Comparison of ENCODE assay signal across 20 cellular contexts in genomic region chr11:18315893-18316292, GRCh38. TPM values are rescaled to one million over a fixed set of nuclear protein-coding genes. Genes with fewer than 3 reads are reported as not detected.
DNase-seq lines count a peak whose midpoint lies in the region; ATAC-seq, FAIRE-seq and TF ChIP-seq lines count a peak whose summit lies in the region.
"Had no signal": no experiment of that assay in that cellular context is flagged by ENCODE, and none has a peak within 500 bp of the region (broad histone marks: within the 10 kb centered on the region; RNA-seq: fewer than 3 reads in every experiment).

No MANE protein-coding gene starts in this region.

- TF ChIP-seq CTCF in HepG2 (CRISPR knock-in tag; IDR thresholded peaks at IDR 0.05) (no peak), right lobe of liver (IDR thresholded peaks at IDR 0.05) (no peak), ascending aorta (IDR thresholded peaks at IDR 0.05) (no peak), nephron progenitor cell (IDR thresholded peaks at IDR 0.05) (no peak), GM13977 (IDR thresholded peaks at IDR 0.05; ENCODE audit: extremely low read depth, insufficient read depth, missing control alignments) (no peak)

- TF ChIP-seq POLR2A in HepG2 (IDR thresholded peaks at IDR 0.05; ENCODE audit: insufficient read depth in 1 of 2, low read depth in 2 of 2, low read length in 2 of 2), result no peak
- TF ChIP-seq POLR2A in right lobe of liver (IDR thresholded peaks at IDR 0.05), result no peak

- peak overlapping the region; percentile 83 for H3K27ac Mint-ChIP-seq in nephron progenitor cell
- no peak overlapping the region for H3K27ac Mint-ChIP-seq in stimulated activated memory B cell treated with anti-CD40 and anti-IgM and Interleukin-4, amounts not matched to agents 10 μg/mL and 1 μg/mL and 100 μg/mL, for 72 hours

- H3K9ac ChIP-seq in HepG2 (ENCODE audit: insufficient read depth, low read depth, low read length), result no peak overlapping the region

- H3K4me3 ChIP-seq in HepG2 (replicated peaks in 1 of 3; ENCODE audit: insufficient read depth in 1 of 3, low read depth in 2 of 3, low read length in 3 of 3), result no peak overlapping the region
- no peak overlapping the region for H3K4me3 ChIP-seq in right lobe of liver
- H3K4me3 ChIP-seq in ascending aorta, result no peak overlapping the region
- H3K4me3 ChIP-seq in aorta (ENCODE audit: low read length in 2 of 2), result no peak overlapping the region

- H3K4me1 Mint-ChIP-seq in nephron progenitor cell, result peaks cover 20% of the 10 kb centered on the region
- peaks cover 49% of the 10 kb centered on the region for H3K4me1 Mint-ChIP-seq in stimulated activated memory B cell treated with anti-CD40 and anti-IgM and Interleukin-4, amounts not matched to agents 10 μg/mL and 1 μg/mL and 100 μg/mL, for 72 hours

- H3K27me3 Mint-ChIP-seq in nephron progenitor cell (ENCODE audit: low read depth, poor library complexity), result no peaks in the 10 kb centered on the region
- no peaks in the 10 kb centered on the region for H3K27me3 Mint-ChIP-seq in stimulated activated memory B cell treated with anti-CD40 and anti-IgM and Interleukin-4, amounts not matched to agents 10 μg/mL and 1 μg/mL and 100 μg/mL, for 72 hours
- H3K27me3 Mint-ChIP-seq: CD4-positive, CD25-positive, alpha-beta regulatory T cell had no signal

- no peak overlapping the region for H3K4me3 Mint-ChIP-seq in nephron progenitor cell
- H3K4me3 Mint-ChIP-seq in stimulated activated memory B cell treated with anti-CD40 and anti-IgM and Interleukin-4, amounts not matched to agents 10 μg/mL and 1 μg/mL and 100 μg/mL, for 72 hours, result no peak overlapping the region
- H3K4me3 Mint-ChIP-seq: CD4-positive, CD25-positive, alpha-beta regulatory T cell had no signal

- H2AFZ ChIP-seq in HepG2 (ENCODE audit: low read length), result no peak overlapping the region

- CTCF ChIA-PET in HepG2 (lab: Yijun Ruan, JAX; ENCODE audit: low intra/inter-chr PET ratio, low total read pairs), result no interaction called here

- H3K27ac ChIP-seq in HepG2 (ENCODE audit: extremely low read length, insufficient read depth, low read length) (no peak overlapping the region), right lobe of liver (no peak overlapping the region), ascending aorta (peak overlapping the region; percentile 86 to 90), aorta (ENCODE audit: low read depth in 1 of 2, low read length in 2 of 2) (peak overlapping the region; percentile 12 to 62), caudate nucleus (ENCODE audit: low read depth, low read length) (no peak overlapping the region)

- peaks cover 42% of the 10 kb centered on the region for H3K79me2 ChIP-seq in HepG2 (ENCODE audit: insufficient read depth, low read length)

- FAIRE-seq in HepG2 (lab: Jason Lieb, UNC), result no peak
- FAIRE-seq: A204.1 had no signal

- H3K27me3 ChIP-seq in HepG2 (ENCODE audit: control insufficient read depth in 1 of 2, insufficient read depth in 2 of 2, low read length in 2 of 2) (no peaks in the 10 kb centered on the region), right lobe of liver (no peaks in the 10 kb centered on the region), ascending aorta (no peaks in the 10 kb centered on the region), aorta (ENCODE audit: control insufficient read depth in 1 of 2, insufficient read depth in 2 of 2, low read length in 1 of 2) (no peaks in the 10 kb centered on the region)
- H3K27me3 ChIP-seq: BE2C had no signal

- H3K9me3 ChIP-seq in HepG2 (ENCODE audit: low read length), result no peaks in the 10 kb centered on the region
- no peaks in the 10 kb centered on the region for H3K9me3 ChIP-seq in right lobe of liver
- no peaks in the 10 kb centered on the region for H3K9me3 ChIP-seq in ascending aorta
- H3K9me3 ChIP-seq in aorta (ENCODE audit: control insufficient read depth, low read length), result no peaks in the 10 kb centered on the region
- H3K9me3 ChIP-seq: BE2C, Caco-2 had no signal

- no TSS peak for BruUV-seq in HepG2 (replicated peaks; lab: Mats Ljungman, UMichigan)

- ATAC-seq in HepG2 (no peak), right lobe of liver (no peak), aorta (ENCODE audit: low FRiP score) (no peak)
- no peak for ATAC-seq in stimulated activated memory B cell treated with anti-CD40 and anti-IgM and Interleukin-4, amounts not matched to agents 10 μg/mL and 1 μg/mL and 100 μg/mL, for 72 hours
- ATAC-seq: HCT116 had no signal

- DNase-seq in HepG2 (ENCODE audit: low spot score), result no peak
- no peak for DNase-seq in right lobe of liver
- no peak for DNase-seq in ascending aorta (ENCODE audit: low spot score in 2 of 2)
- no peak for DNase-seq in nephron progenitor cell
- DNase-seq in aorta, result no peak
- DNase-seq in GM13977 (ENCODE audit: low spot score), result no peak
- no peak for DNase-seq in caudate nucleus (lab: John Stamatoyannopoulos, UW)
- DNase-seq: ACHN; BE2C; C1 segment of cervical spinal cord; Caco-2; CD4-positive, CD25-positive, alpha-beta regulatory T cell; DMS153; DMS79 treated with DMSO at 0.1 percent for 48 hours; GF-D8; GOT3; H7 had no signal

- TF ChIP-seq EP300 in HepG2 (IDR thresholded peaks at IDR 0.05; ENCODE audit: low read depth in 2 of 2, low read length in 2 of 2) (no peak), HepG2 (CRISPR knock-in tag; IDR thresholded peaks at IDR 0.05; ENCODE audit: borderline replicate concordance) (no peak)

- intact Hi-C loops in HepG2 (cut with micrococcal nuclease; ENCODE audit: unreplicated experiment) (no loop called here), right lobe of liver (cut with DNase I) (no loop called here), ascending aorta (cut with DNase I) (loop anchor here (10.0 kb wide), 1 partner anchor 331 kb away; no protein-coding TSS in a partner anchor), aorta (cut with DNase I) (no loop called here)

- no peaks in the 10 kb centered on the region for H4K20me1 ChIP-seq in HepG2 (ENCODE audit: insufficient read depth, low read length)

- no peak overlapping the region for H3K4me2 ChIP-seq in HepG2 (ENCODE audit: low read depth, low read length)

- H3K4me1 ChIP-seq in HepG2 (ENCODE audit: insufficient read depth, low read length) (peaks cover 40% of the 10 kb centered on the region), right lobe of liver (peaks cover 0 to 19% (median 7%) of the 10 kb centered on the region in 4 donors), ascending aorta (peaks cover 16 to 50% of the 10 kb centered on the region in 2 donors), aorta (ENCODE audit: control insufficient read depth in 1 of 2, insufficient read depth in 2 of 2, low read length in 2 of 2) (peaks cover 6% of the 10 kb centered on the region in 2 donors)
- H3K4me1 ChIP-seq: BE2C had no signal

- no peaks in the 10 kb centered on the region for H3K9me3 Mint-ChIP-seq in nephron progenitor cell
- H3K9me3 Mint-ChIP-seq in stimulated activated memory B cell treated with anti-CD40 and anti-IgM and Interleukin-4, amounts not matched to agents 10 μg/mL and 1 μg/mL and 100 μg/mL, for 72 hours, result no peaks in the 10 kb centered on the region
- H3K9me3 Mint-ChIP-seq: CD4-positive, CD25-positive, alpha-beta regulatory T cell had no signal

- H3K36me3 ChIP-seq in HepG2 (replicated peaks in 1 of 2; ENCODE audit: control insufficient read depth in 1 of 2, insufficient read depth in 2 of 2, low read length in 2 of 2) (peaks cover 0 to 4% of the 10 kb centered on the region in 2 experiments; a peak in 1 of 5 replicates), right lobe of liver (peaks cover 0 to 6% (median 0%) of the 10 kb centered on the region in 4 donors), ascending aorta (peaks cover 0 to 4% of the 10 kb centered on the region in 2 donors), aorta (ENCODE audit: control insufficient read depth in 1 of 2, insufficient read depth in 2 of 2, low read length in 1 of 2) (no peaks in the 10 kb centered on the region)
- H3K36me3 ChIP-seq: BE2C had no signal

- in situ Hi-C loops in HepG2 (cut with HindIII; ENCODE audit: extremely low pct_ligation_motif_present, low pct_unique_long_range_greater_than_20kb) (no loop called here), GM13977 (cut with MboI; ENCODE audit: low pct_unique_long_range_greater_than_20kb, low sequenced_read_pairs, unreplicated experiment) (no loop called here)

- POLR2A ChIA-PET in HepG2 (lab: Yijun Ruan, JAX), result interaction anchor here (0.9 kb wide), 1 partner anchor 10 kb away, joined by 3 read pairs; no protein-coding TSS in a partner anchor

- 90% methylated on average over 2 of the region's 2 CpGs for WGBS in HepG2 (ENCODE audit: low lambda C conversion rate)
- 100% methylated on average over 1 of the region's 2 CpGs for WGBS in right lobe of liver (ENCODE audit: insufficient coverage, low coverage, low lambda C conversion rate, missing lambda C conversion rate)
- WGBS in aorta, 2 donors, result 96% methylated on average over 2 of the region's 2 CpGs

- TF ChIP-seq RAD21 in HepG2 (CRISPR knock-in tag; IDR thresholded peaks at IDR 0.05), result no peak

- H3K36me3 Mint-ChIP-seq in nephron progenitor cell (ENCODE audit: low read depth), result peaks cover 15% of the 10 kb centered on the region
- peaks cover 26% of the 10 kb centered on the region for H3K36me3 Mint-ChIP-seq in stimulated activated memory B cell treated with anti-CD40 and anti-IgM and Interleukin-4, amounts not matched to agents 10 μg/mL and 1 μg/mL and 100 μg/mL, for 72 hours

RNA-seq across cellular contexts. Expression of gene HPS5, which starts 6.0 kb away (rescaled TPM):
- total RNA-seq in HepG2 (2016; rRNA removed; fragmentation: Illumina TruSeq; extraction: Trizol), result 25.5 and 31.8 TPM in 2 replicates
- total RNA-seq in HepG2 (2016; cell fraction: cytosol; rRNA removed; fragmentation: Illumina TruSeq; extraction: Trizol; ENCODE audit: low read depth), result 47.8 and 51.9 TPM in 2 replicates
- 26.3 and 30.4 TPM in 2 replicates for total RNA-seq in HepG2 (2016; cell fraction: insoluble cytoplasmic fraction; rRNA removed; fragmentation: Illumina TruSeq; extraction: Trizol)
- total RNA-seq in HepG2 (2016; cell fraction: membrane; rRNA removed; fragmentation: Illumina TruSeq; extraction: Trizol), result 17.3 and 17.7 TPM in 2 replicates
- total RNA-seq in HepG2 (2016; cell fraction: nucleus; rRNA removed; fragmentation: Illumina TruSeq; extraction: Trizol), result 22.2 and 26.2 TPM in 2 replicates
- polyA plus RNA-seq in HepG2 (2011; rRNA removed), result 5.4 and 6.6 TPM in 2 replicates
- polyA plus RNA-seq in HepG2 (2011; cell fraction: cytosol; rRNA removed), result 3.2 and 5.1 TPM in 2 replicates
- polyA plus RNA-seq in HepG2 (2011; cell fraction: nucleus; rRNA removed), result 3.4 and 5.9 TPM in 2 replicates
- 7.5 and 8.1 TPM in 2 replicates for polyA plus RNA-seq in HepG2 (2012)
- 0.69 and 1.3 TPM in 2 replicates for polyA plus RNA-seq in HepG2 (2016; cell fraction: cytosol; fragmentation: Illumina TruSeq; extraction: Trizol; ENCODE audit: low read depth)
- 15.8 and 18.0 TPM in 2 replicates for polyA plus RNA-seq in HepG2 (2016; cell fraction: insoluble cytoplasmic fraction; fragmentation: Illumina TruSeq; extraction: Trizol; ENCODE audit: low read depth)
- 2.1 and 2.4 TPM in 2 replicates for polyA plus RNA-seq in HepG2 (2016; cell fraction: membrane; fragmentation: Illumina TruSeq; extraction: Trizol; ENCODE audit: low read depth)
- polyA plus RNA-seq in HepG2 (2016; cell fraction: nucleus; fragmentation: Illumina TruSeq; extraction: Trizol; ENCODE audit: insufficient read depth, low read depth), result 19.1 and 25.2 TPM in 2 replicates
- 11.2 and 33.6 TPM in 2 replicates for polyA minus RNA-seq in HepG2 (2011; rRNA and poly(A)+ RNA removed; ENCODE audit: low replicate concordance)
- 7.5 and 7.9 TPM in 2 replicates for polyA minus RNA-seq in HepG2 (2011; cell fraction: cytosol; rRNA and poly(A)+ RNA removed)
- polyA minus RNA-seq in HepG2 (2011; cell fraction: nucleus; rRNA and poly(A)+ RNA removed), result 18.0 and 23.0 TPM in 2 replicates
- 10 to 100 TPM; 20.2 to 87.0 (median 41.7) TPM for total RNA-seq in right lobe of liver
- 31.7 TPM for total RNA-seq in ascending aorta
- 10 to 100 TPM; 22.6 to 25.5 TPM for total RNA-seq in aorta
- 10 to 100 TPM; 12.2 to 22.5 TPM for polyA plus RNA-seq in aorta

RNA-seq across cellular contexts. Expression of gene GTF2H1, which starts 6.5 kb away (rescaled TPM):
- 51.4 and 70.0 TPM in 2 replicates for total RNA-seq in HepG2 (2016; rRNA removed; fragmentation: Illumina TruSeq; extraction: Trizol)
- total RNA-seq in HepG2 (2016; cell fraction: cytosol; rRNA removed; fragmentation: Illumina TruSeq; extraction: Trizol; ENCODE audit: low read depth), result 24.3 and 28.5 TPM in 2 replicates
- total RNA-seq in HepG2 (2016; cell fraction: insoluble cytoplasmic fraction; rRNA removed; fragmentation: Illumina TruSeq; extraction: Trizol), result 53.4 and 70.2 TPM in 2 replicates
- 63.4 and 70.5 TPM in 2 replicates for total RNA-seq in HepG2 (2016; cell fraction: membrane; rRNA removed; fragmentation: Illumina TruSeq; extraction: Trizol)
- 52.8 and 54.3 TPM in 2 replicates for total RNA-seq in HepG2 (2016; cell fraction: nucleus; rRNA removed; fragmentation: Illumina TruSeq; extraction: Trizol)
- 15.2 and 15.7 TPM in 2 replicates for polyA plus RNA-seq in HepG2 (2011; rRNA removed)
- 10.9 and 14.0 TPM in 2 replicates for polyA plus RNA-seq in HepG2 (2011; cell fraction: cytosol; rRNA removed)
- 20.3 and 21.9 TPM in 2 replicates for polyA plus RNA-seq in HepG2 (2011; cell fraction: nucleus; rRNA removed)
- 19.7 and 20.8 TPM in 2 replicates for polyA plus RNA-seq in HepG2 (2012)
- polyA plus RNA-seq in HepG2 (2016; cell fraction: cytosol; fragmentation: Illumina TruSeq; extraction: Trizol; ENCODE audit: low read depth), result 22.7 and 27.3 TPM in 2 replicates
- polyA plus RNA-seq in HepG2 (2016; cell fraction: insoluble cytoplasmic fraction; fragmentation: Illumina TruSeq; extraction: Trizol; ENCODE audit: low read depth), result 54.8 and 62.0 TPM in 2 replicates
- 46.8 and 48.1 TPM in 2 replicates for polyA plus RNA-seq in HepG2 (2016; cell fraction: membrane; fragmentation: Illumina TruSeq; extraction: Trizol; ENCODE audit: low read depth)
- polyA plus RNA-seq in HepG2 (2016; cell fraction: nucleus; fragmentation: Illumina TruSeq; extraction: Trizol; ENCODE audit: insufficient read depth, low read depth), result 55.9 and 61.0 TPM in 2 replicates
- 23.7 and 34.5 TPM in 2 replicates for polyA minus RNA-seq in HepG2 (2011; rRNA and poly(A)+ RNA removed; ENCODE audit: low replicate concordance)
- polyA minus RNA-seq in HepG2 (2011; cell fraction: cytosol; rRNA and poly(A)+ RNA removed), result 13.5 and 14.6 TPM in 2 replicates
- 60.9 and 80.8 TPM in 2 replicates for polyA minus RNA-seq in HepG2 (2011; cell fraction: nucleus; rRNA and poly(A)+ RNA removed)
- 10 to 100 TPM; 13.3 to 30.7 (median 19.7) TPM for total RNA-seq in right lobe of liver
- 33.7 TPM for total RNA-seq in ascending aorta
- 10 to 100 TPM; 39.3 to 53.3 TPM for total RNA-seq in aorta
- polyA plus RNA-seq in aorta, result 10 to 100 TPM; 35.6 to 38.2 TPM

RNA-seq across cellular contexts. Expression of gene SAA1, which starts 49.8 kb away (rescaled TPM):
- total RNA-seq in HepG2 (2016; rRNA removed; fragmentation: Illumina TruSeq; extraction: Trizol) (not detected in 2 replicates), right lobe of liver (over 10,000 TPM in 5 of 6 experiments, 1,000 to 10,000 TPM in 1; 7,699 to 33,192 (median 12,593) TPM), ascending aorta (70.4 TPM), aorta (100 to 1,000 TPM in 1 of 2 donors, 10 to 100 TPM in 1; 69.0 to 161 TPM)
- not detected in 2 replicates for total RNA-seq in HepG2 (2016; cell fraction: cytosol; rRNA removed; fragmentation: Illumina TruSeq; extraction: Trizol; ENCODE audit: low read depth)
- total RNA-seq in HepG2 (2016; cell fraction: insoluble cytoplasmic fraction; rRNA removed; fragmentation: Illumina TruSeq; extraction: Trizol), result not detected in 2 replicates
- not detected in 2 replicates for total RNA-seq in HepG2 (2016; cell fraction: membrane; rRNA removed; fragmentation: Illumina TruSeq; extraction: Trizol)
- not detected in 2 replicates for total RNA-seq in HepG2 (2016; cell fraction: nucleus; rRNA removed; fragmentation: Illumina TruSeq; extraction: Trizol)
- polyA plus RNA-seq in HepG2 (2011; rRNA removed) (not detected in 2 replicates), aorta (10 to 100 TPM in 1 of 2 donors, 1 to 10 TPM in 1; 6.5 to 12.3 TPM)
- not detected in 2 replicates for polyA plus RNA-seq in HepG2 (2011; cell fraction: cytosol; rRNA removed)
- not detected in 2 replicates for polyA plus RNA-seq in HepG2 (2011; cell fraction: nucleus; rRNA removed)
- not detected in 2 replicates for polyA plus RNA-seq in HepG2 (2012)
- not detected in 2 replicates for polyA plus RNA-seq in HepG2 (2016; cell fraction: cytosol; fragmentation: Illumina TruSeq; extraction: Trizol; ENCODE audit: low read depth)
- not detected in 2 replicates for polyA plus RNA-seq in HepG2 (2016; cell fraction: insoluble cytoplasmic fraction; fragmentation: Illumina TruSeq; extraction: Trizol; ENCODE audit: low read depth)
- not detected in 2 replicates for polyA plus RNA-seq in HepG2 (2016; cell fraction: membrane; fragmentation: Illumina TruSeq; extraction: Trizol; ENCODE audit: low read depth)
- not detected in 2 replicates for polyA plus RNA-seq in HepG2 (2016; cell fraction: nucleus; fragmentation: Illumina TruSeq; extraction: Trizol; ENCODE audit: insufficient read depth, low read depth)
- polyA minus RNA-seq in HepG2 (2011; rRNA and poly(A)+ RNA removed; ENCODE audit: low replicate concordance), result not detected in 2 replicates
- not detected in 2 replicates for polyA minus RNA-seq in HepG2 (2011; cell fraction: cytosol; rRNA and poly(A)+ RNA removed)
- polyA minus RNA-seq in HepG2 (2011; cell fraction: nucleus; rRNA and poly(A)+ RNA removed), result not detected in 2 replicates
- total RNA-seq: Caco-2; CD4-positive, CD25-positive, alpha-beta regulatory T cell; H7 had no signal
- polyA plus RNA-seq: CD4-positive, CD25-positive, alpha-beta regulatory T cell had no signal

Comparison
In these comparisons a context has a peak if more than half of its experiments do, and no peak if none do; other contexts are left out.
1. RNA of gene SAA1, which starts 49.8 kb away (total RNA-seq): 7,699 to 33,192 TPM in right lobe of liver, 69.0 to 161 TPM in aorta and 70.4 TPM in ascending aorta (single experiment); not detected in HepG2; every median in the first group is over 10 times any median in the second.
2. H3K27ac ChIP-seq: peak in ascending aorta (2 of 2) and aorta (2 of 2); none in HepG2 (single experiment), right lobe of liver (0 of 3) and caudate nucleus (single experiment).